18 cellular contexts compared by ENCODE assay signal in the genomic region with DNA sequence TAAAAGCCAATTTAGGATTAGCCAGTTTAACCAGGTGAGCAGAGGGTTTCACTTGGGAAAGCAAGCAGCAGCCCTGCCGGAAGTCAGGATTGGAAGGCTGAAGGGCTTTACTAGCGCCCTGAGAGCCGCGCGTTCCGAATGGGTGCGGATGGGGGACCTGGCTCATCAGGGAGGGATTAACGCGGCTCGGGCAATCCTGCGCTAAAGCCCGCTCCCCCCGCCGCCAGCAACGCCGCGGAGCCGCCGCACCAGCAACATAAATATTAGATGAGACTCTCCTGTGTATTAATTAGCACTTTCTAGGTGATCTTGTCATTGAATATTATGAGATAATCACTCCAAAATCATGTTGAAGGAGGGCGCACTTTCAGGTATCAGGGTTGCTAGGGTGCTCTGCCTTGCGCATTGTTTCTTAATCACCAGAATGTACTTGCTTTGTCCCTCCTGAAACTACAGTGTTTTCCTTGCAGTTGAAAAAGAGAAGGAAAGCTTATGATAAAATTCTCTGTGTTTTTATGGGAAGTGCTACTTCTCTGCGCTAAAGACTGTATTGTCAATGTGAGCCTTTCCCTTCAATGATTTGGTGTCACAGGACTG.
DNase-seq lines count a peak whose midpoint lies in the region; ATAC-seq and TF ChIP-seq lines count a peak whose summit lies in the region.
"Had no signal": no experiment of that assay in that cellular context is flagged by ENCODE, and none has a peak within 500 bp of the region (broad histone marks: within the 10 kb centered on the region; RNA-seq: fewer than 3 reads in every experiment).

No MANE protein-coding gene starts in this region.

- intact Hi-C loops in right cardiac atrium (cut with DNase I): no loop called here

- ATAC-seq in right cardiac atrium: no peak

- H3K4me1 ChIP-seq in HUES6 (ENCODE audit: control insufficient read depth, insufficient read depth, low read length) (peaks cover 18% of the 10 kb centered on the region), iPS-20b (ENCODE audit: insufficient read depth, low read length) (peaks cover 5% of the 10 kb centered on the region), right cardiac atrium (ENCODE audit: control insufficient read depth, insufficient read depth, low read length) (no peaks in the 10 kb centered on the region)

- H3K4me3 ChIP-seq in HUES6 (ENCODE audit: low read depth, low read length) (peak overlapping the region; percentile 63), astrocyte of the cerebellum (ENCODE audit: low read depth, low read length) (peak overlapping the region; percentile 23), iPS-20b (ENCODE audit: low read length) (peak overlapping the region; percentile 55), right cardiac atrium (ENCODE audit: low read length) (no peak overlapping the region)

- no peak overlapping the region for H3K9ac ChIP-seq in HUES6 (ENCODE audit: low read length)
- no peak overlapping the region for H3K9ac ChIP-seq in iPS-20b (ENCODE audit: low read depth, low read length)

- TF ChIP-seq CTCF in astrocyte of the cerebellum (IDR thresholded peaks at IDR 0.05; ENCODE audit: low read depth, low read length, missing control alignments): no peak

- H3K9me3 ChIP-seq in HUES6 (ENCODE audit: control insufficient read depth, insufficient read depth, low read depth, low read length) (no peaks in the 10 kb centered on the region), iPS-20b (ENCODE audit: insufficient read depth, low read depth, low read length) (no peaks in the 10 kb centered on the region), right cardiac atrium (ENCODE audit: control insufficient read depth, low read length) (no peaks in the 10 kb centered on the region)
- H3K9me3 ChIP-seq: neutrophil had no signal

- DNase-seq in astrocyte of the cerebellum (ENCODE audit: low read depth) (no peak), retina (peak; percentile 60), right cardiac atrium (no peak), NOMO-1 (lab: John Stamatoyannopoulos, UW; ENCODE audit: unreplicated experiment in 2 of 2) (no peak)
- DNase-seq in effector CD4-positive, alpha-beta T cell: no peak
- DNase-seq in activated CD4-positive, alpha-beta T cell treated with anti-CD3 and anti-CD28 coated beads, Interleukin-2, amount 50 U/mL, for 4 hours: no peak
- DNase-seq: activated CD4-positive, alpha-beta T cell treated with anti-CD3 and anti-CD28 coated beads, Interleukin-2, amount 10 ng/mL, durations not matched to agents 7 days and 5 days; activated naive CD4-positive, alpha-beta T cell treated with Interleukin-2 at 50 U/mL for 16 hours; cortex of kidney; kidney glomerular epithelial cell; midbrain; NCI-H187; stimulated activated CD4-positive, alpha-beta T cell treated with anti-CD3 and anti-CD28 coated beads, Interleukin-4, amount 100 ng/mL, for 24 hours; substantia nigra had no signal

- no peak overlapping the region for H3K27ac ChIP-seq in HUES6 (ENCODE audit: low read depth, low read length)
- H3K27ac ChIP-seq in iPS-20b (ENCODE audit: low read length): no peak overlapping the region
- no peak overlapping the region for H3K27ac ChIP-seq in right cardiac atrium (ENCODE audit: low read length)
- H3K27ac ChIP-seq: neutrophil, RWPE1 had no signal

- H3K36me3 ChIP-seq in HUES6 (ENCODE audit: control insufficient read depth, insufficient read depth, low read length) (no peaks in the 10 kb centered on the region), iPS-20b (ENCODE audit: insufficient read depth, low read depth, low read length) (no peaks in the 10 kb centered on the region)
- H3K36me3 ChIP-seq: neutrophil had no signal

- in situ Hi-C loops in astrocyte of the cerebellum (cut with HindIII; ENCODE audit: low sequenced_read_pairs): no loop called here

- H3K27me3 ChIP-seq in HUES6 (ENCODE audit: control insufficient read depth, insufficient read depth, low read length): peaks cover 20% of the 10 kb centered on the region
- peaks cover 17% of the 10 kb centered on the region for H3K27me3 ChIP-seq in iPS-20b (ENCODE audit: insufficient read depth, low read length)
- peaks cover 2% of the 10 kb centered on the region for H3K27me3 ChIP-seq in right cardiac atrium (ENCODE audit: control insufficient read depth, insufficient read depth)

- WGBS in right cardiac atrium: 21% methylated on average over 22 of the region's 22 CpGs
